In the genomic region with DNA sequence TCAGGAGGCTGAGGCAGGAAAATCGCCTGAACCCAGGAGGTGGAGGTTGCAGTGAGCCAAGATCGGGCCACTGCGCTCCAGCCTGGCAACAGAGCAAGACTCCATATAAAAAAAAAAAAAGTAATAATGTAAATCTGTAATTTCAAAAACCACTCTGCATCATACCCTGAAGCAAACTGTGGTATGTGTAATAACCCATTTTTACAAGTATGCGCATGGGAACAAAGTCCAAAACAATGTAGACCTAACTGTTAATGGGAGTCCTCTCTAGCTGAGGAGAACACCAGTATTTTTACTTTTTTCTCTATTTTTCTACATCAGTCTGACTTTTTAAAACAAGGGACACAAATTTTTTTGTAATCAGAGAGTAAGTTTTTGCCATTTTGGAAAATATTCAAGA, we compare ENCODE assay signal across 27 cellular contexts.
"Had no signal": no experiment of that assay in that cellular context is flagged by ENCODE, and none has a peak within 500 bp of the region (broad histone marks: within the 10 kb centered on the region; RNA-seq: fewer than 3 reads in every experiment).

No MANE protein-coding gene starts in this region.

- H3K9me3 Mint-ChIP-seq: naive thymus-derived CD8-positive, alpha-beta T cell; natural killer cell treated with Interleukin-12 subunit alpha and Interleukin-12 subunit beta and Interleukin-15 and Interleukin-18, amount 100 ng/mL, for 72 hours; nephron progenitor cell; neural crest cell; stimulated activated memory B cell treated with anti-CD40 and anti-IgM and Interleukin-4, amounts not matched to agents 10 μg/mL and 1 μg/mL and 100 μg/mL, for 72 hours; stimulated activated naive CD8-positive, alpha-beta T cell treated with anti-CD3 and anti-CD28 coated beads, Interleukin-15, amount 100 ng/mL, for 72 hours had no signal

- H3K27ac Mint-ChIP-seq: naive thymus-derived CD8-positive, alpha-beta T cell; natural killer cell treated with Interleukin-12 subunit alpha and Interleukin-12 subunit beta and Interleukin-15 and Interleukin-18, amount 100 ng/mL, for 72 hours; nephron progenitor cell; stimulated activated memory B cell treated with anti-CD40 and anti-IgM and Interleukin-4, amounts not matched to agents 10 μg/mL and 1 μg/mL and 100 μg/mL, for 72 hours; stimulated activated naive CD8-positive, alpha-beta T cell treated with anti-CD3 and anti-CD28 coated beads, Interleukin-15, amount 100 ng/mL, for 72 hours had no signal

- ATAC-seq: naive thymus-derived CD8-positive, alpha-beta T cell; natural killer cell treated with Interleukin-12 subunit alpha and Interleukin-12 subunit beta and Interleukin-15 and Interleukin-18, amount 100 ng/mL, for 72 hours; pancreas; right cardiac atrium; right lobe of liver; stimulated activated memory B cell treated with anti-CD40 and anti-IgM and Interleukin-4, amounts not matched to agents 10 μg/mL and 1 μg/mL and 100 μg/mL, for 72 hours; stimulated activated naive CD8-positive, alpha-beta T cell treated with anti-CD3 and anti-CD28 coated beads, Interleukin-15, amount 100 ng/mL, for 72 hours; stimulated activated naive CD8-positive, alpha-beta T cell treated with anti-CD3 and anti-CD28 coated beads, Interleukin-15, Interleukin-2, amounts not matched to agents 100 U/mL and 50 U/mL, for 24 hours had no signal

- H3K27me3 Mint-ChIP-seq: natural killer cell treated with Interleukin-12 subunit alpha and Interleukin-12 subunit beta and Interleukin-15 and Interleukin-18, amount 100 ng/mL, for 72 hours; stimulated activated memory B cell treated with anti-CD40 and anti-IgM and Interleukin-4, amounts not matched to agents 10 μg/mL and 1 μg/mL and 100 μg/mL, for 72 hours; stimulated activated naive CD8-positive, alpha-beta T cell treated with anti-CD3 and anti-CD28 coated beads, Interleukin-15, amount 100 ng/mL, for 72 hours had no signal

- H3K4me3 Mint-ChIP-seq: naive thymus-derived CD8-positive, alpha-beta T cell; natural killer cell treated with Interleukin-12 subunit alpha and Interleukin-12 subunit beta and Interleukin-15 and Interleukin-18, amount 100 ng/mL, for 72 hours; nephron progenitor cell; neural crest cell; stimulated activated memory B cell treated with anti-CD40 and anti-IgM and Interleukin-4, amounts not matched to agents 10 μg/mL and 1 μg/mL and 100 μg/mL, for 72 hours; stimulated activated naive CD8-positive, alpha-beta T cell treated with anti-CD3 and anti-CD28 coated beads, Interleukin-15, amount 100 ng/mL, for 72 hours had no signal

- H3K9me3 ChIP-seq: neutrophil, pancreas, prostate gland, right lobe of liver, sigmoid colon, suprapubic skin, testis, tibial artery, upper lobe of left lung, vagina had no signal

- H3K4me3 ChIP-seq: pancreas, prostate gland, right lobe of liver, sigmoid colon, suprapubic skin, testis, tibial artery, upper lobe of left lung, vagina had no signal

- H3K4me1 ChIP-seq: pancreas, right lobe of liver, sigmoid colon, suprapubic skin, testis, tibial artery, upper lobe of left lung, vagina had no signal

- H3K27ac ChIP-seq: neutrophil, pancreas, prostate gland, right lobe of liver, sigmoid colon, suprapubic skin, testis, tibial artery, upper lobe of left lung, vagina had no signal

- H3K27me3 ChIP-seq: neutrophil, pancreas, right lobe of liver, sigmoid colon, suprapubic skin, testis, tibial artery, upper lobe of left lung, vagina had no signal

- DNase-seq: naive thymus-derived CD8-positive, alpha-beta T cell; nephron progenitor cell; nucleus accumbens; pancreas; right cardiac atrium; sigmoid colon; small intestine; stimulated activated CD4-positive, alpha-beta T cell treated with anti-CD3 and anti-CD28 coated beads, Interleukin-15, amount 100 ng/mL, for 24 hours; stimulated activated CD4-positive, alpha-beta T cell treated with anti-CD3 and anti-CD28 coated beads, Interleukin-2, amount 100 ng/mL, for 24 hours; stimulated activated CD4-positive, alpha-beta T cell treated with anti-CD3 and anti-CD28 coated beads, Interleukin-2, amount 100 ng/mL, for 48 hours; stimulated activated CD4-positive, alpha-beta T cell treated with anti-CD3 and anti-CD28 coated beads, Interleukin-4, amount 100 ng/mL, for 24 hours; stimulated activated naive CD4-positive, alpha-beta T cell; stimulated activated naive CD8-positive, alpha-beta T cell treated with anti-CD3 and anti-CD28 coated beads, Interleukin-15, amount 100 ng/mL, for 72 hours; stimulated activated naive CD8-positive, alpha-beta T cell treated with anti-CD3 and anti-CD28 coated beads, Interleukin-15, Interleukin-2, amounts not matched to agents 100 U/mL and 50 U/mL, for 24 hours; substantia nigra; testis; tibial artery; trophoblast cell; upper lobe of left lung had no signal

- H3K4me1 Mint-ChIP-seq: naive thymus-derived CD8-positive, alpha-beta T cell; neural crest cell; stimulated activated memory B cell treated with anti-CD40 and anti-IgM and Interleukin-4, amounts not matched to agents 10 μg/mL and 1 μg/mL and 100 μg/mL, for 72 hours; stimulated activated naive CD8-positive, alpha-beta T cell treated with anti-CD3 and anti-CD28 coated beads, Interleukin-15, amount 100 ng/mL, for 72 hours had no signal

- H3K36me3 Mint-ChIP-seq: naive thymus-derived CD8-positive, alpha-beta T cell; natural killer cell treated with Interleukin-12 subunit alpha and Interleukin-12 subunit beta and Interleukin-15 and Interleukin-18, amount 100 ng/mL, for 72 hours; stimulated activated memory B cell treated with anti-CD40 and anti-IgM and Interleukin-4, amounts not matched to agents 10 μg/mL and 1 μg/mL and 100 μg/mL, for 72 hours had no signal

- H3K36me3 ChIP-seq: neutrophil, pancreas, prostate gland, right lobe of liver, sigmoid colon, suprapubic skin, tibial artery, upper lobe of left lung, vagina had no signal
